Comparison of ENCODE assay signal across 8 cellular contexts in genomic region chr17:65181237-65182061, GRCh38. TPM values are rescaled to one million over a fixed set of nuclear protein-coding genes. Genes with fewer than 3 reads are reported as not detected.
DNase-seq lines count a peak whose midpoint lies in the region; ATAC-seq and TF ChIP-seq lines count a peak whose summit lies in the region.

No MANE protein-coding gene starts in this region.

- H3K4me1 ChIP-seq in neural progenitor cell (peaks cover 37% of the 10 kb centered on the region), gastrocnemius medialis (no peaks in the 10 kb centered on the region)

- ATAC-seq in GM18873 (IDR thresholded peaks at IDR 0.05; ENCODE audit: low FRiP score, unreplicated experiment): peak; percentile 50
- peak; percentile 60 for ATAC-seq in HG02763 (IDR thresholded peaks at IDR 0.05; ENCODE audit: unreplicated experiment)
- ATAC-seq in gastrocnemius medialis: no peak

- in situ Hi-C loops in gastrocnemius medialis (cut with MboI; ENCODE audit: low sequenced_read_pairs in 4 of 4): loop anchor here in 1 of 4 donors (25.0 kb wide), 1 partner anchor 94 kb away; no protein-coding TSS in a partner anchor

- no peak for DNase-seq in neural progenitor cell (ENCODE audit: low spot score)
- DNase-seq in NCI-H748 (lab: John Stamatoyannopoulos, UW; ENCODE audit: unreplicated experiment): no peak
- DNase-seq in NCI-H69 (lab: John Stamatoyannopoulos, UW): no peak
- no peak for DNase-seq in AG20443 (ENCODE audit: low spot score)
- no peak for DNase-seq in gastrocnemius medialis

- TF ChIP-seq POLR2A in Raji (IDR thresholded peaks at IDR 0.05; ENCODE audit: insufficient read depth, low read depth, low read length) (peak; percentile 41; the same call in 1 of the 2 replicates), gastrocnemius medialis (IDR thresholded peaks at IDR 0.05) (no peak)

- intact Hi-C loops in gastrocnemius medialis (cut with DNase I; ENCODE audit: low total_unique reads): no loop called here

- no peaks in the 10 kb centered on the region for H3K36me3 ChIP-seq in neural progenitor cell
- H3K36me3 ChIP-seq in gastrocnemius medialis: no peaks in the 10 kb centered on the region

- H3K4me3 ChIP-seq in neural progenitor cell (no peak overlapping the region), gastrocnemius medialis (no peak overlapping the region)

- H3K9ac ChIP-seq in neural progenitor cell: no peak overlapping the region

- H3K27ac ChIP-seq in neural progenitor cell: no peak overlapping the region
- no peak overlapping the region for H3K27ac ChIP-seq in gastrocnemius medialis

- no peaks in the 10 kb centered on the region for H3K9me3 ChIP-seq in neural progenitor cell (ENCODE audit: low read depth)
- no peaks in the 10 kb centered on the region for H3K9me3 ChIP-seq in gastrocnemius medialis

- peak overlapping the region; percentile 62 for H3K27ac Mint-ChIP-seq in neural progenitor cell

- no peaks in the 10 kb centered on the region for H3K36me3 Mint-ChIP-seq in neural progenitor cell

- H2AFZ ChIP-seq in neural progenitor cell (replicated peaks): no peak overlapping the region

- peaks cover 10% of the 10 kb centered on the region for H3F3A ChIP-seq in neural progenitor cell (ENCODE audit: low read depth)

- peaks cover 11% of the 10 kb centered on the region for H3K27me3 Mint-ChIP-seq in neural progenitor cell (ENCODE audit: insufficient read depth, low read depth)

- H3K9me3 Mint-ChIP-seq in neural progenitor cell: peaks cover 3% of the 10 kb centered on the region

- no peak overlapping the region for H3K4me2 ChIP-seq in neural progenitor cell

- H4K20me1 ChIP-seq in neural progenitor cell (ENCODE audit: low read depth): no peaks in the 10 kb centered on the region

- TF ChIP-seq CTCF in neural progenitor cell (IDR thresholded peaks at IDR 0.05): no peak
- TF ChIP-seq CTCF in gastrocnemius medialis (IDR thresholded peaks at IDR 0.05 in 4 of 5, conservative IDR thresholded peaks at IDR 0.05 in 1 of 5): no peak

- no peaks in the 10 kb centered on the region for H3K79me2 ChIP-seq in neural progenitor cell (ENCODE audit: low read depth)

- H3K4me3 Mint-ChIP-seq in neural progenitor cell: no peak overlapping the region

- H3K27me3 ChIP-seq in neural progenitor cell (no peaks in the 10 kb centered on the region), gastrocnemius medialis (peaks cover 0 to 8% (median 0%) of the 10 kb centered on the region in 3 donors)

- peaks cover 65% of the 10 kb centered on the region for H3K4me1 Mint-ChIP-seq in neural progenitor cell

RNA-seq across cellular contexts. Expression of gene RGS9, which starts 44.3 kb away (rescaled TPM):
- total RNA-seq in neural progenitor cell (ENCODE audit: low replicate concordance) (3.6 and 7.9 TPM in 2 replicates), gastrocnemius medialis (1 to 10 TPM; 1.2 to 4.4 (median 2.8) TPM)

Comparison
In these comparisons a context has a peak if more than half of its experiments do, and no peak if none do; other contexts are left out.
1. ATAC-seq: peak in GM18873 (single experiment) and HG02763 (single experiment); none in gastrocnemius medialis (0 of 2).